ENCODE assay signal across 1 cellular context in the genomic region with DNA sequence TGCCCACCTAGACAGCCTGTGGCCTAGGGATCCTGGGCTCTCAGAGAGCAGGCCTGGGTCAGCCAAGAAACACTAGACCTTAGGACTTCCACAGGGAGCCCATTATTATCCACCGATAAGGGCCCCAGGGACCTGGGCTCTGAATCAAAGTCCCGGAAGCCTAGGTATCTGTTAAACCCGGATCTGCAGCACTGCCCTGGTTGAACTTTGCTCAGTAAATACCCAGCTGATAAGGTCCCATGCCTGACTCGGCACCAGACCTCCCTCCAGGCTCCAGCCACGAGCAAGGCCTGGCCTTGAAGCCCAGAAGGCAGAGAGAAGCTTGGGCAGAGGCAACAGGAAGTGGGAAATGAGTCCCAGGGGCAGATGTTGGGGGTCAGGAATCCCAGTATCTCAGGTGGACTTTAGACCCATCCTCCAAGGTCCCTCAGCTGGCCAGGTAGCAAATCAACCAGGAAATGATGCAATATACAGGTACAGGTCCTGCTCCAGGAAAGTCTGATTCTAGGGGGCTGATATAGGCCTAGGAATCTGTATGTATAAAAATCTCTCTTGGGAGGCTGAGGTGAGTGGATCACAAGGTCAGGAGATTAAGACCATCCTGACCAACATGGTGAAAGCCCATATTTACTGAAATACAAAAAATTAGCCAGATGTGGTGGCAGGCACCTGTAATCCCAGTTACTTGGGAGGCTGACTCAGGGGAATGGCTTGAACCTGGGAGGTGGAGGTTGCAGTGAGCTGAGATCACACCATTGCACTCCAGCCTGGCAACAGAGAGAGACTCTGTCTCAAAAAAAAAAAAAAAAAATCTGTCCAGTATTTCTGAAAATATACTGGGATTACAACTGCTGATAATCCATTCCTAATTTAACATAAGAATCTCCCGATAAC.
TF ChIP-seq lines count a peak whose summit lies in the region.

No MANE protein-coding gene starts in this region.

TF ChIP-seq in HepG2, 621 proteins besides CTCF, POLR2A, EP300 and RAD21 (continued from another document and continues in another):
- TF ChIP-seq, protein P1, sequence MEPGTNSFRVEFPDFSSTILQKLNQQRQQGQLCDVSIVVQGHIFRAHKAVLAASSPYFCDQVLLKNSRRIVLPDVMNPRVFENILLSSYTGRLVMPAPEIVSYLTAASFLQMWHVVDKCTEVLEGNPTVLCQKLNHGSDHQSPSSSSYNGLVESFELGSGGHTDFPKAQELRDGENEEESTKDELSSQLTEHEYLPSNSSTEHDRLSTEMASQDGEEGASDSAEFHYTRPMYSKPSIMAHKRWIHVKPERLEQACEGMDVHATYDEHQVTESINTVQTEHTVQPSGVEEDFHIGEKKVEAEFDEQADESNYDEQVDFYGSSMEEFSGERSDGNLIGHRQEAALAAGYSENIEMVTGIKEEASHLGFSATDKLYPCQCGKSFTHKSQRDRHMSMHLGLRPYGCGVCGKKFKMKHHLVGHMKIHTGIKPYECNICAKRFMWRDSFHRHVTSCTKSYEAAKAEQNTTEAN (CRISPR knock-in tag; conservative IDR thresholded peaks at IDR 0.05) = peak; percentile 97
- TF ChIP-seq ZFP1 (CRISPR knock-in tag; IDR thresholded peaks at IDR 0.05) = no peak
- TF ChIP-seq, protein P2, sequence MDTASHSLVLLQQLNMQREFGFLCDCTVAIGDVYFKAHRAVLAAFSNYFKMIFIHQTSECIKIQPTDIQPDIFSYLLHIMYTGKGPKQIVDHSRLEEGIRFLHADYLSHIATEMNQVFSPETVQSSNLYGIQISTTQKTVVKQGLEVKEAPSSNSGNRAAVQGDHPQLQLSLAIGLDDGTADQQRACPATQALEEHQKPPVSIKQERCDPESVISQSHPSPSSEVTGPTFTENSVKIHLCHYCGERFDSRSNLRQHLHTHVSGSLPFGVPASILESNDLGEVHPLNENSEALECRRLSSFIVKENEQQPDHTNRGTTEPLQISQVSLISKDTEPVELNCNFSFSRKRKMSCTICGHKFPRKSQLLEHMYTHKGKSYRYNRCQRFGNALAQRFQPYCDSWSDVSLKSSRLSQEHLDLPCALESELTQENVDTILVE (CRISPR knock-in tag; IDR thresholded peaks at IDR 0.05) = peak; percentile 93
- TF ChIP-seq MAFG (CRISPR knock-in tag; IDR thresholded peaks at IDR 0.05) = no peak
- TF ChIP-seq NR2F2 (IDR thresholded peaks at IDR 0.05; ENCODE audit: borderline replicate concordance, low read depth) = no peak
- no peak; the same call in 1 of the 2 replicates for TF ChIP-seq ZNF230 (CRISPR knock-in tag; IDR thresholded peaks at IDR 0.05)
- peak; percentile 83; the same call in 1 of the 2 replicates for TF ChIP-seq BORCS8-MEF2B (CRISPR knock-in tag; IDR thresholded peaks at IDR 0.05)
- TF ChIP-seq ZNF614 (CRISPR knock-in tag; IDR thresholded peaks at IDR 0.05; ENCODE audit: borderline replicate concordance) = peak; percentile 89
- TF ChIP-seq THYN1 (CRISPR knock-in tag; IDR thresholded peaks at IDR 0.05; ENCODE audit: borderline replicate concordance, low read depth) = no peak
- TF ChIP-seq, protein P3, sequence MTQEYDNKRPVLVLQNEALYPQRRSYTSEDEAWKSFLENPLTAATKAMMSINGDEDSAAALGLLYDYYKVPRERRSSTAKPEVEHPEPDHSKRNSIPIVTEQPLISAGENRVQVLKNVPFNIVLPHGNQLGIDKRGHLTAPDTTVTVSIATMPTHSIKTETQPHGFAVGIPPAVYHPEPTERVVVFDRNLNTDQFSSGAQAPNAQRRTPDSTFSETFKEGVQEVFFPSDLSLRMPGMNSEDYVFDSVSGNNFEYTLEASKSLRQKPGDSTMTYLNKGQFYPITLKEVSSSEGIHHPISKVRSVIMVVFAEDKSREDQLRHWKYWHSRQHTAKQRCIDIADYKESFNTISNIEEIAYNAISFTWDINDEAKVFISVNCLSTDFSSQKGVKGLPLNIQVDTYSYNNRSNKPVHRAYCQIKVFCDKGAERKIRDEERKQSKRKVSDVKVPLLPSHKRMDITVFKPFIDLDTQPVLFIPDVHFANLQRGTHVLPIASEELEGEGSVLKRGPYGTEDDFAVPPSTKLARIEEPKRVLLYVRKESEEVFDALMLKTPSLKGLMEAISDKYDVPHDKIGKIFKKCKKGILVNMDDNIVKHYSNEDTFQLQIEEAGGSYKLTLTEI (CRISPR knock-in tag; conservative IDR thresholded peaks at IDR 0.05) = no peak
- TF ChIP-seq, protein P4, sequence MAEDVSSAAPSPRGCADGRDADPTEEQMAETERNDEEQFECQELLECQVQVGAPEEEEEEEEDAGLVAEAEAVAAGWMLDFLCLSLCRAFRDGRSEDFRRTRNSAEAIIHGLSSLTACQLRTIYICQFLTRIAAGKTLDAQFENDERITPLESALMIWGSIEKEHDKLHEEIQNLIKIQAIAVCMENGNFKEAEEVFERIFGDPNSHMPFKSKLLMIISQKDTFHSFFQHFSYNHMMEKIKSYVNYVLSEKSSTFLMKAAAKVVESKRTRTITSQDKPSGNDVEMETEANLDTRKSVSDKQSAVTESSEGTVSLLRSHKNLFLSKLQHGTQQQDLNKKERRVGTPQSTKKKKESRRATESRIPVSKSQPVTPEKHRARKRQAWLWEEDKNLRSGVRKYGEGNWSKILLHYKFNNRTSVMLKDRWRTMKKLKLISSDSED (CRISPR knock-in tag; IDR thresholded peaks at IDR 0.05) = no peak
- peak; percentile 94; the same call in 1 of the 2 replicates for TF ChIP-seq HMG20A (CRISPR knock-in tag; IDR thresholded peaks at IDR 0.05; ENCODE audit: borderline replicate concordance)
- TF ChIP-seq NFIB (CRISPR knock-in tag; IDR thresholded peaks at IDR 0.05; ENCODE audit: borderline replicate concordance) = 0 out of 2 replicates have a peak, but pooled peaks have one; percentile 56
- TF ChIP-seq, protein P5, sequence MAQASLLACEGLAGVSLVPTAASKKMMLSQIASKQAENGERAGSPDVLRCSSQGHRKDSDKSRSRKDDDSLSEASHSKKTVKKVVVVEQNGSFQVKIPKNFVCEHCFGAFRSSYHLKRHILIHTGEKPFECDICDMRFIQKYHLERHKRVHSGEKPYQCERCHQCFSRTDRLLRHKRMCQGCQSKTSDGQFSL (CRISPR knock-in tag; IDR thresholded peaks at IDR 0.05) = peak; percentile 64; the same call in 1 of the 2 replicates
- TF ChIP-seq ZFP36L2 (CRISPR knock-in tag; IDR thresholded peaks at IDR 0.05) = no peak
- peak; percentile 53; the same call in 1 of the 2 replicates for TF ChIP-seq SMAD9 (CRISPR knock-in tag; IDR thresholded peaks at IDR 0.05)
- no peak for TF ChIP-seq HNRNPK (IDR thresholded peaks at IDR 0.05; ENCODE audit: low read depth, low read length, poor library complexity, severe bottlenecking)
- peak; percentile 84 for TF ChIP-seq MIER2 (CRISPR knock-in tag; IDR thresholded peaks at IDR 0.05)
- TF ChIP-seq CREB1 (IDR thresholded peaks at IDR 0.05) = no peak
- peak; percentile 80 for TF ChIP-seq CREB1 (CRISPR knock-in tag; IDR thresholded peaks at IDR 0.05)
- TF ChIP-seq, protein P6, sequence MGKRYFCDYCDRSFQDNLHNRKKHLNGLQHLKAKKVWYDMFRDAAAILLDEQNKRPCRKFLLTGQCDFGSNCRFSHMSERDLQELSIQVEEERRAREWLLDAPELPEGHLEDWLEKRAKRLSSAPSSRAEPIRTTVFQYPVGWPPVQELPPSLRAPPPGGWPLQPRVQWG (CRISPR knock-in tag; IDR thresholded peaks at IDR 0.05; ENCODE audit: borderline replicate concordance, low read depth) = no peak
- TF ChIP-seq NFYC (CRISPR knock-in tag; IDR thresholded peaks at IDR 0.05) = no peak
- no peak for TF ChIP-seq ZNF260 (CRISPR knock-in tag; IDR thresholded peaks at IDR 0.05; ENCODE audit: borderline replicate concordance, low read depth)
- no peak for TF ChIP-seq JARID2 (CRISPR knock-in tag; IDR thresholded peaks at IDR 0.05; ENCODE audit: insufficient replicate concordance)
- TF ChIP-seq, protein P7, sequence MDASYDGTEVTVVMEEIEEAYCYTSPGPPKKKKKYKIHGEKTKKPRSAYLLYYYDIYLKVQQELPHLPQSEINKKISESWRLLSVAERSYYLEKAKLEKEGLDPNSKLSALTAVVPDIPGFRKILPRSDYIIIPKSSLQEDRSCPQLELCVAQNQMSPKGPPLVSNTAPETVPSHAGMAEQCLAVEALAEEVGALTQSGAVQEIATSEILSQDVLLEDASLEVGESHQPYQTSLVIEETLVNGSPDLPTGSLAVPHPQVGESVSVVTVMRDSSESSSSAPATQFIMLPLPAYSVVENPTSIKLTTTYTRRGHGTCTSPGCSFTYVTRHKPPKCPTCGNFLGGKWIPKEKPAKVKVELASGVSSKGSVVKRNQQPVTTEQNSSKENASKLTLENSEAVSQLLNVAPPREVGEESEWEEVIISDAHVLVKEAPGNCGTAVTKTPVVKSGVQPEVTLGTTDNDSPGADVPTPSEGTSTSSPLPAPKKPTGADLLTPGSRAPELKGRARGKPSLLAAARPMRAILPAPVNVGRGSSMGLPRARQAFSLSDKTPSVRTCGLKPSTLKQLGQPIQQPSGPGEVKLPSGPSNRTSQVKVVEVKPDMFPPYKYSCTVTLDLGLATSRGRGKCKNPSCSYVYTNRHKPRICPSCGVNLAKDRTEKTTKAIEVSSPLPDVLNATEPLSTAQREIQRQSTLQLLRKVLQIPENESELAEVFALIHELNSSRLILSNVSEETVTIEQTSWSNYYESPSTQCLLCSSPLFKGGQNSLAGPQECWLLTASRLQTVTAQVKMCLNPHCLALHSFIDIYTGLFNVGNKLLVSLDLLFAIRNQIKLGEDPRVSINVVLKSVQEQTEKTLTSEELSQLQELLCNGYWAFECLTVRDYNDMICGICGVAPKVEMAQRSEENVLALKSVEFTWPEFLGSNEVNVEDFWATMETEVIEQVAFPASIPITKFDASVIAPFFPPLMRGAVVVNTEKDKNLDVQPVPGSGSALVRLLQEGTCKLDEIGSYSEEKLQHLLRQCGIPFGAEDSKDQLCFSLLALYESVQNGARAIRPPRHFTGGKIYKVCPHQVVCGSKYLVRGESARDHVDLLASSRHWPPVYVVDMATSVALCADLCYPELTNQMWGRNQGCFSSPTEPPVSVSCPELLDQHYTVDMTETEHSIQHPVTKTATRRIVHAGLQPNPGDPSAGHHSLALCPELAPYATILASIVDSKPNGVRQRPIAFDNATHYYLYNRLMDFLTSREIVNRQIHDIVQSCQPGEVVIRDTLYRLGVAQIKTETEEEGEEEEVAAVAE (CRISPR knock-in tag; IDR thresholded peaks at IDR 0.05; ENCODE audit: borderline replicate concordance) = peak; percentile 24; the same call in 1 of the 2 replicates
- TF ChIP-seq ZNF24 (IDR thresholded peaks at IDR 0.05) = no peak; the same call in 1 of the 2 replicates
- TF ChIP-seq MIXL1 (CRISPR knock-in tag; IDR thresholded peaks at IDR 0.05) = peak; percentile 96
- TF ChIP-seq FOXK1 (CRISPR knock-in tag; IDR thresholded peaks at IDR 0.05; ENCODE audit: borderline replicate concordance, low read depth) = peak; percentile 83
- no peak for TF ChIP-seq SP2 (CRISPR knock-in tag; IDR thresholded peaks at IDR 0.05)
- no peak for TF ChIP-seq HHEX (CRISPR knock-in tag; IDR thresholded peaks at IDR 0.05)
- no peak for TF ChIP-seq ZBTB1 (CRISPR knock-in tag; IDR thresholded peaks at IDR 0.05; ENCODE audit: borderline replicate concordance)
- peak; percentile 79 for TF ChIP-seq ZNF256 (CRISPR knock-in tag; conservative IDR thresholded peaks at IDR 0.05)
- peak; percentile 42; the same call in 1 of the 2 replicates for TF ChIP-seq ZNF557 (CRISPR knock-in tag; IDR thresholded peaks at IDR 0.05)
- TF ChIP-seq, protein P8, sequence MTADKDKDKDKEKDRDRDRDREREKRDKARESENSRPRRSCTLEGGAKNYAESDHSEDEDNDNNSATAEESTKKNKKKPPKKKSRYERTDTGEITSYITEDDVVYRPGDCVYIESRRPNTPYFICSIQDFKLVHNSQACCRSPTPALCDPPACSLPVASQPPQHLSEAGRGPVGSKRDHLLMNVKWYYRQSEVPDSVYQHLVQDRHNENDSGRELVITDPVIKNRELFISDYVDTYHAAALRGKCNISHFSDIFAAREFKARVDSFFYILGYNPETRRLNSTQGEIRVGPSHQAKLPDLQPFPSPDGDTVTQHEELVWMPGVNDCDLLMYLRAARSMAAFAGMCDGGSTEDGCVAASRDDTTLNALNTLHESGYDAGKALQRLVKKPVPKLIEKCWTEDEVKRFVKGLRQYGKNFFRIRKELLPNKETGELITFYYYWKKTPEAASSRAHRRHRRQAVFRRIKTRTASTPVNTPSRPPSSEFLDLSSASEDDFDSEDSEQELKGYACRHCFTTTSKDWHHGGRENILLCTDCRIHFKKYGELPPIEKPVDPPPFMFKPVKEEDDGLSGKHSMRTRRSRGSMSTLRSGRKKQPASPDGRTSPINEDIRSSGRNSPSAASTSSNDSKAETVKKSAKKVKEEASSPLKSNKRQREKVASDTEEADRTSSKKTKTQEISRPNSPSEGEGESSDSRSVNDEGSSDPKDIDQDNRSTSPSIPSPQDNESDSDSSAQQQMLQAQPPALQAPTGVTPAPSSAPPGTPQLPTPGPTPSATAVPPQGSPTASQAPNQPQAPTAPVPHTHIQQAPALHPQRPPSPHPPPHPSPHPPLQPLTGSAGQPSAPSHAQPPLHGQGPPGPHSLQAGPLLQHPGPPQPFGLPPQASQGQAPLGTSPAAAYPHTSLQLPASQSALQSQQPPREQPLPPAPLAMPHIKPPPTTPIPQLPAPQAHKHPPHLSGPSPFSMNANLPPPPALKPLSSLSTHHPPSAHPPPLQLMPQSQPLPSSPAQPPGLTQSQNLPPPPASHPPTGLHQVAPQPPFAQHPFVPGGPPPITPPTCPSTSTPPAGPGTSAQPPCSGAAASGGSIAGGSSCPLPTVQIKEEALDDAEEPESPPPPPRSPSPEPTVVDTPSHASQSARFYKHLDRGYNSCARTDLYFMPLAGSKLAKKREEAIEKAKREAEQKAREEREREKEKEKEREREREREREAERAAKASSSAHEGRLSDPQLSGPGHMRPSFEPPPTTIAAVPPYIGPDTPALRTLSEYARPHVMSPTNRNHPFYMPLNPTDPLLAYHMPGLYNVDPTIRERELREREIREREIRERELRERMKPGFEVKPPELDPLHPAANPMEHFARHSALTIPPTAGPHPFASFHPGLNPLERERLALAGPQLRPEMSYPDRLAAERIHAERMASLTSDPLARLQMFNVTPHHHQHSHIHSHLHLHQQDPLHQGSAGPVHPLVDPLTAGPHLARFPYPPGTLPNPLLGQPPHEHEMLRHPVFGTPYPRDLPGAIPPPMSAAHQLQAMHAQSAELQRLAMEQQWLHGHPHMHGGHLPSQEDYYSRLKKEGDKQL (CRISPR knock-in tag; IDR thresholded peaks at IDR 0.05; ENCODE audit: low read depth) = peak; percentile 88
